In the genomic region with DNA sequence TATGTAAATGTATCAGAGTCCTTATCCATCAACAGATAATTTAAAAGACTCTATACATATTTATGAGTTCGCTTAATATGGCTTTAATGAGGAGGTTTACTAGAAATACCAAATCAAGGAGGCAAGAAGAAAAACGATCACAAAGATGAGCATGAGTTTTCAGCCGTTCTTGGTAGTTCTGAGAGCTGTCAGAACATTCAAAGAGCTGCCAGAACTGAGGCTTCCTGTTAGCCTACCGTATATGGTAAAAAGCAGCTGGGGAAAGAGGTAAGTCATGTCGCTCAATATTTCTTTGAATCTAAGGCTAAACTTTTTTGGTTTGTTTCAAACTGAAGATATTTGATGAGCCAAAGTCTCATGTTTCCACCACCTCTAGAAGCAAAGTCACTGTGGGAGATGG, we compare ENCODE assay signal across 16 cellular contexts.
DNase-seq lines count a peak whose midpoint lies in the region; ATAC-seq lines count a peak whose summit lies in the region.
"Had no signal": no experiment of that assay in that cellular context is flagged by ENCODE, and none has a peak within 500 bp of the region (broad histone marks: within the 10 kb centered on the region; RNA-seq: fewer than 3 reads in every experiment).

No MANE protein-coding gene starts in this region.

- peak overlapping the region; percentile 33 for H3K4me3 Mint-ChIP-seq in activated naive CD8-positive, alpha-beta T cell
- no peak overlapping the region for H3K4me3 Mint-ChIP-seq in activated naive CD8-positive, alpha-beta T cell treated with anti-CD3 and anti-CD28 coated beads for 36 hours
- H3K4me3 Mint-ChIP-seq in naive thymus-derived CD8-positive, alpha-beta T cell: peak overlapping the region; percentile 31 to 82 (median 72)

- peaks cover 6% of the 10 kb centered on the region for H3K9me3 Mint-ChIP-seq in activated naive CD8-positive, alpha-beta T cell (ENCODE audit: low read depth)
- H3K9me3 Mint-ChIP-seq in activated naive CD8-positive, alpha-beta T cell treated with anti-CD3 and anti-CD28 coated beads for 36 hours: peaks cover 19% of the 10 kb centered on the region
- H3K9me3 Mint-ChIP-seq in naive thymus-derived CD8-positive, alpha-beta T cell: peaks cover 0 to 17% (median 6%) of the 10 kb centered on the region in 9 donors

- POLR2A ChIA-PET in naive thymus-derived CD8-positive, alpha-beta T cell (lab: Charles Lee): interaction anchor here (0.7 to 1.6 kb wide), 3 partner anchors 9 to 25 kb away, joined by 3 read pairs; no protein-coding TSS in a partner anchor

- no peaks in the 10 kb centered on the region for H3K36me3 ChIP-seq in SK-N-MC (ENCODE audit: insufficient read depth, low read length)
- H3K36me3 ChIP-seq: BLaER1, Peyer's patch had no signal

- H3K27me3 Mint-ChIP-seq in activated naive CD8-positive, alpha-beta T cell: no peaks in the 10 kb centered on the region
- H3K27me3 Mint-ChIP-seq in activated naive CD8-positive, alpha-beta T cell treated with anti-CD3 and anti-CD28 coated beads for 36 hours: no peaks in the 10 kb centered on the region
- no peaks in the 10 kb centered on the region for H3K27me3 Mint-ChIP-seq in naive thymus-derived CD8-positive, alpha-beta T cell

- H3K4me1 Mint-ChIP-seq in activated naive CD8-positive, alpha-beta T cell (ENCODE audit: low read depth): peaks cover 45% of the 10 kb centered on the region
- H3K4me1 Mint-ChIP-seq in activated naive CD8-positive, alpha-beta T cell treated with anti-CD3 and anti-CD28 coated beads for 36 hours: peaks cover 32% of the 10 kb centered on the region
- peaks cover 37 to 49% (median 43%) of the 10 kb centered on the region in 4 donors for H3K4me1 Mint-ChIP-seq in naive thymus-derived CD8-positive, alpha-beta T cell

- H3K9me3 ChIP-seq in SK-N-MC (ENCODE audit: low read depth, low read length): no peaks in the 10 kb centered on the region; the same call in 1 of the 2 replicates
- H3K9me3 ChIP-seq: Caco-2, Peyer's patch had no signal

- H3K4me3 ChIP-seq in SK-N-MC: peak overlapping the region; percentile 59
- H3K4me3 ChIP-seq: BLaER1, Peyer's patch had no signal

- no peak for DNase-seq in activated CD4-positive, CD25-positive, alpha-beta regulatory T cell treated with anti-CD3 and anti-CD28 coated beads, Interleukin-2, amount 50 U/mL, for 72 hours
- no peak for DNase-seq in activated naive CD8-positive, alpha-beta T cell treated with anti-CD3 and anti-CD28 coated beads for 36 hours
- no peak for DNase-seq in SK-N-MC (ENCODE audit: low read depth, low spot score)
- DNase-seq in naive thymus-derived CD8-positive, alpha-beta T cell: peak in 5 of 10 donors; percentile 13 to 59 (median 35)
- DNase-seq in NCI-H146 treated with DMSO at 0.1 percent for 48 hours (lab: John Stamatoyannopoulos, UW; ENCODE audit: unreplicated experiment): no peak
- DNase-seq in pons (ENCODE audit: low spot score): no peak
- DNase-seq: 8988T, Caco-2, KG1, NCI-H1092 treated with DMSO at 0.1 percent for 48 hours, NCI-H187 treated with DMSO at 0.1 percent for 48 hours, NCI-H748 treated with DMSO at 0.1 percent for 48 hours, Peyer's patch had no signal

- peaks cover 30% of the 10 kb centered on the region for H3K36me3 Mint-ChIP-seq in activated naive CD8-positive, alpha-beta T cell
- peaks cover 7% of the 10 kb centered on the region for H3K36me3 Mint-ChIP-seq in activated naive CD8-positive, alpha-beta T cell treated with anti-CD3 and anti-CD28 coated beads for 36 hours
- peaks cover 0 to 14% (median 9%) of the 10 kb centered on the region in 3 donors for H3K36me3 Mint-ChIP-seq in naive thymus-derived CD8-positive, alpha-beta T cell

- ATAC-seq in activated CD4-positive, CD25-positive, alpha-beta regulatory T cell treated with anti-CD3 and anti-CD28 coated beads, Interleukin-2, amount 50 U/mL, for 24 hours: peak; percentile 76 to 82
- ATAC-seq in naive thymus-derived CD8-positive, alpha-beta T cell: peak; percentile 99

- H3K9ac ChIP-seq in SK-N-MC (ENCODE audit: insufficient read length): no peak overlapping the region
- H3K9ac ChIP-seq: BLaER1 had no signal

- peak overlapping the region; percentile 67 for H3K27ac Mint-ChIP-seq in activated naive CD8-positive, alpha-beta T cell
- H3K27ac Mint-ChIP-seq in activated naive CD8-positive, alpha-beta T cell treated with anti-CD3 and anti-CD28 coated beads for 36 hours: no peak overlapping the region
- H3K27ac Mint-ChIP-seq in naive thymus-derived CD8-positive, alpha-beta T cell: peak overlapping the region; percentile 43 to 92 (median 84)

- H3K27ac ChIP-seq in SK-N-MC: peak overlapping the region; percentile 65
- H3K27ac ChIP-seq: BLaER1, Peyer's patch had no signal
